ENCODE assay signal across 26 cellular contexts in the genomic region with DNA sequence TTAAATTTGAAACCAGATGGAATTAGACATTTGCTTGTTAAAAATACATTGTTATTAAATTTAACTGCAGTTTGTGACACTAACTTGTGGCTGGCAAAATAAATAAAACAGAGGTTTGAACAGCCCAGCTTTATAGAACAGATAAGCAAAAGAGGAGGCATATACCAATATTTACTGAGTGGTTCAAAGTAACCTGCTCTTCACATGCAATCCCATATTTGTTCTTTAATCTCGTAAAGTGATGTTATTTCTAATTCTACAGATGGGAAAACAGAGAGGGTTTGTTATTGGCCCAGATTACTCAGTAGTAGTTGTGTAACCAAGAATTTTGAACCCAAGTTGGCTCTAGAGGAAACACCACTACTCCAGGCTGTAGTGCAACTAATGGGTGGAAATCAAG. TPM values are rescaled to one million over a fixed set of nuclear protein-coding genes. Genes with fewer than 3 reads are reported as not detected.
"Had no signal": no experiment of that assay in that cellular context is flagged by ENCODE, and none has a peak within 500 bp of the region (broad histone marks: within the 10 kb centered on the region; RNA-seq: fewer than 3 reads in every experiment).

No MANE protein-coding gene starts in this region.

- H3K9me3 ChIP-seq: heart right ventricle, left lung, ovary, prostate gland, suprapubic skin, thoracic aorta, tibial artery, upper lobe of right lung had no signal

- H3K36me3 ChIP-seq: heart right ventricle, left lung, ovary, prostate gland, suprapubic skin, thoracic aorta, tibial artery, upper lobe of right lung had no signal

- DNase-seq: heart right ventricle; hippocampal formation; kidney glomerular epithelial cell; left cardiac atrium; left lung; mesendoderm; naive thymus-derived CD4-positive, alpha-beta T cell; ovary; posterior cingulate gyrus; retina; right cardiac atrium; stimulated activated CD4-positive, alpha-beta T cell treated with anti-CD3 and anti-CD28 coated beads, Interleukin-12 subunit alpha, Interleukin-12 subunit beta, amount 100 ng/mL, for 4 hours; stimulated activated CD4-positive, alpha-beta T cell treated with anti-CD3 and anti-CD28 coated beads, Interleukin-15, amount 100 ng/mL, for 24 hours; stimulated activated CD4-positive, alpha-beta T cell treated with anti-CD3 and anti-CD28 coated beads, Interleukin-2, amount 100 ng/mL, for 24 hours; stimulated activated CD4-positive, alpha-beta T cell treated with anti-CD3 and anti-CD28 coated beads, Interleukin-4, amount 100 ng/mL, for 1 hour; stimulated activated naive B cell treated with anti-CD40 and anti-IgM and Interleukin-4, amounts not matched to agents 10 μg/mL and 1 μg/mL and 100 μg/mL, for 72 hours; tibial artery; trophoblast cell; upper lobe of right lung had no signal

- H3K4me1 ChIP-seq: heart right ventricle, left lung, prostate gland, suprapubic skin, tibial artery, upper lobe of right lung had no signal

- H3K4me3 ChIP-seq: heart right ventricle, left lung, lung, ovary, prostate gland, skin epidermis, suprapubic skin, thoracic aorta, tibial artery, upper lobe of right lung had no signal

- H3K27ac ChIP-seq: heart right ventricle, left lung, ovary, prostate gland, skin epidermis, suprapubic skin, thoracic aorta, tibial artery, upper lobe of right lung had no signal

- ATAC-seq: heart right ventricle; left cardiac atrium; left lung; naive thymus-derived CD4-positive, alpha-beta T cell; natural killer cell treated with Interleukin-12 subunit alpha and Interleukin-12 subunit beta and Interleukin-15 and Interleukin-18, amount 100 ng/mL, for 72 hours; right cardiac atrium; sciatic nerve; stimulated activated naive B cell treated with anti-CD40 and anti-IgM and Interleukin-4, amounts not matched to agents 10 μg/mL and 1 μg/mL and 100 μg/mL, for 72 hours; upper lobe of right lung had no signal

RNA-seq across cellular contexts. Expression of gene WNT5A, which starts 37.6 kb away (rescaled TPM):
- total RNA-seq: natural killer cell treated with Interleukin-12 subunit alpha and Interleukin-12 subunit beta and Interleukin-15 and Interleukin-18, amount 100 ng/mL, for 72 hours had no signal
